ENCODE assay signal across 1 cellular context in the genomic region with DNA sequence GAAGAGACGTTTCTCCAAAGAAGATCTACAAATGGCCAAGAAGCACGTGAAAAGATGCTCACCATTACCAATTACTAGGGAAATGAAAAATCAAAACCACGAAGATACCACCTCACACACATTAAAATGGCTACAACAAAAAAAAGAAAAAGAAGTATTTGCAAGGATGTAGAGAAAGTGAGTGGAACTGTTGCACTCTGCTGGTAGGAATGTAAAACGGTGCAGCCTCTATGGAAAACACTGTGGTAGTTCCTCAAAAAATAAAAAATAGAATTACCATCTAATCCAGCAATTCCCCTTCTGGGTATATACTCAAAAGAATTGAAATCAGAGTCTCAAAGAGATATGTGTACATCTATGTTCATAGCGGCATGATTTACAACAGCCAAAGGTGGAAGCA.
TF ChIP-seq lines count a peak whose summit lies in the region.

No MANE protein-coding gene starts in this region.

TF ChIP-seq in A549, 52 proteins besides CTCF, POLR2A, EP300 and RAD21 (continued from another document):
- TF ChIP-seq, protein P1, sequence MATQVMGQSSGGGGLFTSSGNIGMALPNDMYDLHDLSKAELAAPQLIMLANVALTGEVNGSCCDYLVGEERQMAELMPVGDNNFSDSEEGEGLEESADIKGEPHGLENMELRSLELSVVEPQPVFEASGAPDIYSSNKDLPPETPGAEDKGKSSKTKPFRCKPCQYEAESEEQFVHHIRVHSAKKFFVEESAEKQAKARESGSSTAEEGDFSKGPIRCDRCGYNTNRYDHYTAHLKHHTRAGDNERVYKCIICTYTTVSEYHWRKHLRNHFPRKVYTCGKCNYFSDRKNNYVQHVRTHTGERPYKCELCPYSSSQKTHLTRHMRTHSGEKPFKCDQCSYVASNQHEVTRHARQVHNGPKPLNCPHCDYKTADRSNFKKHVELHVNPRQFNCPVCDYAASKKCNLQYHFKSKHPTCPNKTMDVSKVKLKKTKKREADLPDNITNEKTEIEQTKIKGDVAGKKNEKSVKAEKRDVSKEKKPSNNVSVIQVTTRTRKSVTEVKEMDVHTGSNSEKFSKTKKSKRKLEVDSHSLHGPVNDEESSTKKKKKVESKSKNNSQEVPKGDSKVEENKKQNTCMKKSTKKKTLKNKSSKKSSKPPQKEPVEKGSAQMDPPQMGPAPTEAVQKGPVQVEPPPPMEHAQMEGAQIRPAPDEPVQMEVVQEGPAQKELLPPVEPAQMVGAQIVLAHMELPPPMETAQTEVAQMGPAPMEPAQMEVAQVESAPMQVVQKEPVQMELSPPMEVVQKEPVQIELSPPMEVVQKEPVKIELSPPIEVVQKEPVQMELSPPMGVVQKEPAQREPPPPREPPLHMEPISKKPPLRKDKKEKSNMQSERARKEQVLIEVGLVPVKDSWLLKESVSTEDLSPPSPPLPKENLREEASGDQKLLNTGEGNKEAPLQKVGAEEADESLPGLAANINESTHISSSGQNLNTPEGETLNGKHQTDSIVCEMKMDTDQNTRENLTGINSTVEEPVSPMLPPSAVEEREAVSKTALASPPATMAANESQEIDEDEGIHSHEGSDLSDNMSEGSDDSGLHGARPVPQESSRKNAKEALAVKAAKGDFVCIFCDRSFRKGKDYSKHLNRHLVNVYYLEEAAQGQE (IDR thresholded peaks at IDR 0.05), result no peak
- TF ChIP-seq, protein P2, sequence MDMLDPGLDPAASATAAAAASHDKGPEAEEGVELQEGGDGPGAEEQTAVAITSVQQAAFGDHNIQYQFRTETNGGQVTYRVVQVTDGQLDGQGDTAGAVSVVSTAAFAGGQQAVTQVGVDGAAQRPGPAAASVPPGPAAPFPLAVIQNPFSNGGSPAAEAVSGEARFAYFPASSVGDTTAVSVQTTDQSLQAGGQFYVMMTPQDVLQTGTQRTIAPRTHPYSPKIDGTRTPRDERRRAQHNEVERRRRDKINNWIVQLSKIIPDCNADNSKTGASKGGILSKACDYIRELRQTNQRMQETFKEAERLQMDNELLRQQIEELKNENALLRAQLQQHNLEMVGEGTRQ (IDR thresholded peaks at IDR 0.05), result no peak
